ENCODE assay signal across 8 cellular contexts in the genomic region with DNA sequence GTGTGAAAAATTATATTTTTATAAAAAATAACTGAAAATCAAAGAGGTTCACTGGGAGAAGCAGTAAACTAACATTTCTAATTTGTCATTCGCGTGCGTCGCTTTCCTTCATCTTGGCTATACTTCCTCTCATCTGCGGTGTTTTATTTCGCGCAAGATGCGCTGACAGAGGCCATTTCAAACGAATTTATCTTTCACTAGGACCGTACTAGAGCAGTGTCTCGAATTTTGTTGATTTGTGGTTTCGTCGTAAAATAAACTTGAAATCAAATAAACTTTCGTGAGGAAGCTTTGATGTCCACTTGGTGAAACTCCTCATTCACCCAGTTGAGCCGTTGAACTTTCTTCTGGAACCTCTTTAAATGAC.
DNase-seq lines count a peak whose midpoint lies in the region; ATAC-seq, FAIRE-seq and TF ChIP-seq lines count a peak whose summit lies in the region.

No MANE protein-coding gene starts in this region.

- peaks cover 32% of the 10 kb centered on the region for H3K23me2 ChIP-seq in H1 (ENCODE audit: low read depth, low read length)

- no peaks in the 10 kb centered on the region; a peak in 1 of 8 replicates for H3K36me3 ChIP-seq in H1 (ENCODE audit: control insufficient read depth in 2 of 4, insufficient read depth in 4 of 4, low read length in 3 of 4)

- no peak overlapping the region for H4K91ac ChIP-seq in H1 (replicated peaks; ENCODE audit: insufficient read length, low read length)

- no peaks in the 10 kb centered on the region for H4K20me1 ChIP-seq in H1 (replicated peaks in 1 of 2; ENCODE audit: control insufficient read depth in 1 of 2, insufficient read depth in 2 of 2, low read length in 2 of 2)

- peaks cover 30% of the 10 kb centered on the region for H3K4me1 Mint-ChIP-seq in nephron
- H3K4me1 Mint-ChIP-seq in stimulated activated memory B cell treated with anti-CD40 and anti-IgM and Interleukin-4, amounts not matched to agents 10 μg/mL and 1 μg/mL and 100 μg/mL, for 72 hours: peaks cover 49% of the 10 kb centered on the region

- no peak overlapping the region for H3K56ac ChIP-seq in H1 (replicated peaks; ENCODE audit: insufficient read length, low read depth, low read length)

- POLR2A ChIA-PET in H1 (lab: Charles Lee; ENCODE audit: partially characterized antibody): no interaction called here

- no peak overlapping the region for H2BK120ac ChIP-seq in H1 (replicated peaks; ENCODE audit: low read depth, low read length)

- H4K5ac ChIP-seq in H1 (ENCODE audit: insufficient read length, low read depth, low read length): no peak overlapping the region

- H3K4me3 ChIP-seq in right cardiac atrium (ENCODE audit: low read length): peak overlapping the region; percentile 43
- H3K4me3 ChIP-seq in H1 (ENCODE audit: extremely low read depth in 1 of 4, insufficient read depth in 2 of 4, low read depth in 3 of 4, low read length in 4 of 4): peak overlapping the region; percentile 44 to 71 (median 59); a peak in 7 of 8 replicates

- H3K9ac ChIP-seq in H1 (replicated peaks in 1 of 4; ENCODE audit: extremely low read depth in 1 of 4, low read depth in 3 of 4, low read length in 3 of 4): 0 out of 7 replicates have a peak overlapping the region, but pooled peaks of 1 of the 4 experiments have one; percentile 24

- H3K14ac ChIP-seq in H1 (ENCODE audit: insufficient read length): no peak overlapping the region

- no peak overlapping the region for H4K8ac ChIP-seq in H1 (ENCODE audit: extremely low read depth, insufficient read depth, low read length)

- no peak for TF ChIP-seq RAD21 in H1 (IDR thresholded peaks at IDR 0.05 in 1 of 2, conservative IDR thresholded peaks at IDR 0.05 in 1 of 2; ENCODE audit: low read depth in 2 of 2, low read length in 2 of 2)

- intact Hi-C loops in right cardiac atrium (cut with DNase I) (no loop called here), cardiac septum (cut with DNase I) (loop anchor here (10.0 kb wide), 3 partner anchors 332 to 1392 kb away; partner anchors contain the start of gene FOXP2)

- peaks cover 3% of the 10 kb centered on the region for H3K4me1 ChIP-seq in right cardiac atrium (ENCODE audit: control insufficient read depth, insufficient read depth, low read length)
- peaks cover 2 to 12% (median 4%) of the 10 kb centered on the region in 4 experiments for H3K4me1 ChIP-seq in H1 (replicated peaks in 1 of 4; ENCODE audit: control insufficient read depth in 3 of 4, insufficient read depth in 4 of 4, low read length in 3 of 4)

- H3K18ac ChIP-seq in H1 (ENCODE audit: extremely low read depth, low read length): no peak overlapping the region

- H3K27ac ChIP-seq in right cardiac atrium (ENCODE audit: low read length) (no peak overlapping the region), H1 (ENCODE audit: low read depth, low read length) (no peak overlapping the region)

- H3K4ac ChIP-seq in H1 (replicated peaks; ENCODE audit: insufficient read length, low read depth, low read length): no peak overlapping the region

- no peaks in the 10 kb centered on the region for H3K36me3 Mint-ChIP-seq in nephron (ENCODE audit: low read depth)
- H3K36me3 Mint-ChIP-seq in stimulated activated memory B cell treated with anti-CD40 and anti-IgM and Interleukin-4, amounts not matched to agents 10 μg/mL and 1 μg/mL and 100 μg/mL, for 72 hours: no peaks in the 10 kb centered on the region

- H3K79me2 ChIP-seq in H1 (ENCODE audit: control insufficient read depth in 1 of 2, insufficient read depth in 2 of 2, low read length in 2 of 2): no peaks in the 10 kb centered on the region

- no peak for TF ChIP-seq EP300 in H1 (IDR thresholded peaks at IDR 0.05; ENCODE audit: borderline replicate concordance in 1 of 2, low read depth in 2 of 2, low read length in 2 of 2)

- no peak overlapping the region for H2BK20ac ChIP-seq in H1 (ENCODE audit: low read length)

- peak overlapping the region; percentile 85 to 88 (median 88) for H3K4me3 Mint-ChIP-seq in nephron
- H3K4me3 Mint-ChIP-seq in stimulated activated memory B cell treated with anti-CD40 and anti-IgM and Interleukin-4, amounts not matched to agents 10 μg/mL and 1 μg/mL and 100 μg/mL, for 72 hours: no peak overlapping the region

- WGBS in right cardiac atrium: 5% methylated on average over 15 of the region's 15 CpGs
- WGBS in H1 (ENCODE audit: extremely low coverage in 1 of 2, insufficient coverage in 1 of 2, insufficient read length in 1 of 2, insufficient replicate concordance in 2 of 2, low coverage in 1 of 2, low lambda C conversion rate in 2 of 2, missing lambda C conversion rate in 1 of 2), 2 experiments: 6% methylated on average over 15 of the region's 15 CpGs; no CpG with 5 or more reads in 1 of the 2 experiments

- CTCF ChIA-PET in H1 (lab: Charles Lee; ENCODE audit: partially characterized antibody): interaction anchor here (1.0 to 3.7 kb wide), 6 partner anchors 133 to 1597 kb away, joined by 3 to 27 read pairs (median 4); partner anchors contain the start of gene FOXP2

- peak overlapping the region; percentile 60; the same call in 1 of the 2 replicates for H2AFZ ChIP-seq in H1 (ENCODE audit: low read length)

- no peaks in the 10 kb centered on the region for H3K79me1 ChIP-seq in H1 (ENCODE audit: low read depth, low read length)

- no peak for ATAC-seq in right cardiac atrium
- no peak for ATAC-seq in HG03469 (IDR thresholded peaks at IDR 0.05; ENCODE audit: unreplicated experiment)
- no peak for ATAC-seq in stimulated activated memory B cell treated with anti-CD40 and anti-IgM and Interleukin-4, amounts not matched to agents 10 μg/mL and 1 μg/mL and 100 μg/mL, for 72 hours

- H3K23ac ChIP-seq in H1 (ENCODE audit: insufficient read length): no peak overlapping the region

- H2BK15ac ChIP-seq in H1 (ENCODE audit: low read length): no peak overlapping the region

- no peaks in the 10 kb centered on the region for H3K27me3 ChIP-seq in right cardiac atrium (ENCODE audit: control insufficient read depth, insufficient read depth)
- peaks cover 27 to 57% (median 46%) of the 10 kb centered on the region in 4 experiments; a peak in 6 of 7 replicates for H3K27me3 ChIP-seq in H1 (replicated peaks in 1 of 4; ENCODE audit: control insufficient read depth in 3 of 4, extremely low read depth in 1 of 4, insufficient read depth in 3 of 4, low read length in 3 of 4)

- peaks cover 63% of the 10 kb centered on the region for H3K27me3 Mint-ChIP-seq in nephron (ENCODE audit: low read depth)
- H3K27me3 Mint-ChIP-seq in stimulated activated memory B cell treated with anti-CD40 and anti-IgM and Interleukin-4, amounts not matched to agents 10 μg/mL and 1 μg/mL and 100 μg/mL, for 72 hours: peaks cover 81% of the 10 kb centered on the region

- peak overlapping the region; percentile 26 to 79 (median 53) for H3K27ac Mint-ChIP-seq in nephron
- no peak overlapping the region for H3K27ac Mint-ChIP-seq in stimulated activated memory B cell treated with anti-CD40 and anti-IgM and Interleukin-4, amounts not matched to agents 10 μg/mL and 1 μg/mL and 100 μg/mL, for 72 hours

- DNase-seq in right cardiac atrium: no peak
- no peak for DNase-seq in cardiac septum (ENCODE audit: low spot score)
- DNase-seq in H1 (ENCODE audit: low read depth in 1 of 2, low spot score in 2 of 2): no peak
- DNase-seq in NCI-H1694 (lab: John Stamatoyannopoulos, UW): no peak
- no peak for DNase-seq in activated CD8-positive, alpha-beta memory T cell treated with anti-CD3 and anti-CD28 coated beads, Interleukin-2, amount 50 U/mL, for 48 hours

- TF ChIP-seq CTCF in H1 (IDR thresholded peaks at IDR 0.05; ENCODE audit: control extremely low read depth in 1 of 3, insufficient read depth in 1 of 3, low read depth in 1 of 3, low read length in 3 of 3) (no peak), nephron (IDR thresholded peaks at IDR 0.05; ENCODE audit: unreplicated experiment in 3 of 3) (no peak)

- peak overlapping the region; percentile 83 to 100 for H3K4me2 ChIP-seq in H1 (ENCODE audit: insufficient read depth in 1 of 2, low read depth in 2 of 2, low read length in 2 of 2)

- H3K9me3 ChIP-seq in right cardiac atrium (ENCODE audit: control insufficient read depth, low read length): no peaks in the 10 kb centered on the region
- no peaks in the 10 kb centered on the region for H3K9me3 ChIP-seq in H1 (ENCODE audit: insufficient read depth in 2 of 2, low read depth in 1 of 2, low read length in 1 of 2)

- no peak for FAIRE-seq in H1 (lab: Jason Lieb, UNC)

- no peak for TF ChIP-seq POLR2A in H1 (IDR thresholded peaks at IDR 0.05; ENCODE audit: control extremely low read depth in 1 of 2, low read depth in 2 of 2, low read length in 2 of 2)

- H3K9me3 Mint-ChIP-seq in nephron: no peaks in the 10 kb centered on the region
- no peaks in the 10 kb centered on the region for H3K9me3 Mint-ChIP-seq in stimulated activated memory B cell treated with anti-CD40 and anti-IgM and Interleukin-4, amounts not matched to agents 10 μg/mL and 1 μg/mL and 100 μg/mL, for 72 hours

- no peak overlapping the region for H2BK12ac ChIP-seq in H1 (ENCODE audit: low read depth, low read length)

- H2BK5ac ChIP-seq in H1 (ENCODE audit: low read depth, low read length): no peak overlapping the region

- no peak overlapping the region for H2AK5ac ChIP-seq in H1 (ENCODE audit: low read depth, low read length)

TF ChIP-seq in H1, 55 proteins besides CTCF, POLR2A, EP300 and RAD21 (continues in another document):
- TF ChIP-seq SAP30 (IDR thresholded peaks at IDR 0.05; ENCODE audit: insufficient read depth, insufficient replicate concordance, low read length) (no peak), TAF1 (IDR thresholded peaks at IDR 0.05; ENCODE audit: low read depth, low read length) (no peak), CHD2 (IDR thresholded peaks at IDR 0.05; ENCODE audit: low read length) (no peak), MAFK (IDR thresholded peaks at IDR 0.05; ENCODE audit: low read depth, low read length) (no peak), USF2 (IDR thresholded peaks at IDR 0.05; ENCODE audit: low read length) (no peak), CEBPB (IDR thresholded peaks at IDR 0.05; ENCODE audit: low read depth, low read length) (no peak), POU5F1 (IDR thresholded peaks at IDR 0.05; ENCODE audit: low read depth, low read length) (no peak), RNF2 (IDR thresholded peaks at IDR 0.05; ENCODE audit: borderline replicate concordance, low read depth, low read length, missing control alignments, poor library complexity, severe bottlenecking) (no peak), SUZ12 (IDR thresholded peaks at IDR 0.05; ENCODE audit: low read length) (no peak; the same call in 1 of the 2 replicates), CHD1 (IDR thresholded peaks at IDR 0.05; ENCODE audit: low read depth, low read length) (no peak)
